In the genomic region with DNA sequence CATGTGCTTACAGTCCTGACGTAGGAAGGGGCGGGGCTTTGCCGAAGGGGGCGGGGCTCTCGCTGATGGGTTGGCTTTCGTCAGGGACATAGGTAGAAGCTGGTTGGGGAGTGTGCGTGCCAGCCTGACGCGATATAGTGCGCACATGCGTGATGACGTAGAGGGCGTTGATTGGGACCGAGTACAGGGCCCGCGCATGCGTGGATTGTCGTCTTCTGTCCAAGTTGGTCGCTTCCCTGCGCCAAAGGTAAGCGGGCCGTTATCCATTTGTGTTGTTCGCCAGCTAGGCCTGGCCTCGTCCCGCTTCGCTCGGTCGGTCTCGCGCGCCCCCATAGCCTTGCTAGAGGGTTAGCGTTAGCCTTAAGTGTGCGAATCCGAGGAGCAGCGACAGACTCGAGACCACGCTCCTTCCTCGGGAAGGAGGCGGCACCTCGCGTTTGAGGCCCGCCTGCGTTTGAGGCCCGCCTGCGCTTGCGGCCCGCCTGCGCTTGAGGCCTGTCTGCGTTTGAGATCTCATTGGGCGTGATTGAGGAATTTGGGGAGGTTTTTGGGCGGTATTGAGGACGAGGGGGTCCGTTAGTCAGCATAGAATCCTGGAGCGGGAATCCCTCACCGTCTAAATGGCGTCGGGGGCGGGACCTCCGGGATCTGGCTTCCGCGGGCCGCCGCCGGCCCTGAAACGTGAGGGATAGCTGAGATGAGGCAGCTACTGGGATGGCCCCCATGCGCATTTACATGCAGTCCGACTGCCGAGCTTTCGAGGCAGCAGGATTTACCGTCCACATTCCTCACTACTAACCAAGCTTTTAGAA, we compare ENCODE assay signal across 1 cellular context.
TF ChIP-seq lines count a peak whose summit lies in the region.

A gene (plus strand): TSS at position 197 of the 812 bp plus-strand sequence. CDS start 710 bp downstream, outside the sequence.

TF ChIP-seq in K562, 482 proteins besides CTCF, POLR2A, EP300 and RAD21 (continued from another document and continues in another):
- TF ChIP-seq, protein P1, sequence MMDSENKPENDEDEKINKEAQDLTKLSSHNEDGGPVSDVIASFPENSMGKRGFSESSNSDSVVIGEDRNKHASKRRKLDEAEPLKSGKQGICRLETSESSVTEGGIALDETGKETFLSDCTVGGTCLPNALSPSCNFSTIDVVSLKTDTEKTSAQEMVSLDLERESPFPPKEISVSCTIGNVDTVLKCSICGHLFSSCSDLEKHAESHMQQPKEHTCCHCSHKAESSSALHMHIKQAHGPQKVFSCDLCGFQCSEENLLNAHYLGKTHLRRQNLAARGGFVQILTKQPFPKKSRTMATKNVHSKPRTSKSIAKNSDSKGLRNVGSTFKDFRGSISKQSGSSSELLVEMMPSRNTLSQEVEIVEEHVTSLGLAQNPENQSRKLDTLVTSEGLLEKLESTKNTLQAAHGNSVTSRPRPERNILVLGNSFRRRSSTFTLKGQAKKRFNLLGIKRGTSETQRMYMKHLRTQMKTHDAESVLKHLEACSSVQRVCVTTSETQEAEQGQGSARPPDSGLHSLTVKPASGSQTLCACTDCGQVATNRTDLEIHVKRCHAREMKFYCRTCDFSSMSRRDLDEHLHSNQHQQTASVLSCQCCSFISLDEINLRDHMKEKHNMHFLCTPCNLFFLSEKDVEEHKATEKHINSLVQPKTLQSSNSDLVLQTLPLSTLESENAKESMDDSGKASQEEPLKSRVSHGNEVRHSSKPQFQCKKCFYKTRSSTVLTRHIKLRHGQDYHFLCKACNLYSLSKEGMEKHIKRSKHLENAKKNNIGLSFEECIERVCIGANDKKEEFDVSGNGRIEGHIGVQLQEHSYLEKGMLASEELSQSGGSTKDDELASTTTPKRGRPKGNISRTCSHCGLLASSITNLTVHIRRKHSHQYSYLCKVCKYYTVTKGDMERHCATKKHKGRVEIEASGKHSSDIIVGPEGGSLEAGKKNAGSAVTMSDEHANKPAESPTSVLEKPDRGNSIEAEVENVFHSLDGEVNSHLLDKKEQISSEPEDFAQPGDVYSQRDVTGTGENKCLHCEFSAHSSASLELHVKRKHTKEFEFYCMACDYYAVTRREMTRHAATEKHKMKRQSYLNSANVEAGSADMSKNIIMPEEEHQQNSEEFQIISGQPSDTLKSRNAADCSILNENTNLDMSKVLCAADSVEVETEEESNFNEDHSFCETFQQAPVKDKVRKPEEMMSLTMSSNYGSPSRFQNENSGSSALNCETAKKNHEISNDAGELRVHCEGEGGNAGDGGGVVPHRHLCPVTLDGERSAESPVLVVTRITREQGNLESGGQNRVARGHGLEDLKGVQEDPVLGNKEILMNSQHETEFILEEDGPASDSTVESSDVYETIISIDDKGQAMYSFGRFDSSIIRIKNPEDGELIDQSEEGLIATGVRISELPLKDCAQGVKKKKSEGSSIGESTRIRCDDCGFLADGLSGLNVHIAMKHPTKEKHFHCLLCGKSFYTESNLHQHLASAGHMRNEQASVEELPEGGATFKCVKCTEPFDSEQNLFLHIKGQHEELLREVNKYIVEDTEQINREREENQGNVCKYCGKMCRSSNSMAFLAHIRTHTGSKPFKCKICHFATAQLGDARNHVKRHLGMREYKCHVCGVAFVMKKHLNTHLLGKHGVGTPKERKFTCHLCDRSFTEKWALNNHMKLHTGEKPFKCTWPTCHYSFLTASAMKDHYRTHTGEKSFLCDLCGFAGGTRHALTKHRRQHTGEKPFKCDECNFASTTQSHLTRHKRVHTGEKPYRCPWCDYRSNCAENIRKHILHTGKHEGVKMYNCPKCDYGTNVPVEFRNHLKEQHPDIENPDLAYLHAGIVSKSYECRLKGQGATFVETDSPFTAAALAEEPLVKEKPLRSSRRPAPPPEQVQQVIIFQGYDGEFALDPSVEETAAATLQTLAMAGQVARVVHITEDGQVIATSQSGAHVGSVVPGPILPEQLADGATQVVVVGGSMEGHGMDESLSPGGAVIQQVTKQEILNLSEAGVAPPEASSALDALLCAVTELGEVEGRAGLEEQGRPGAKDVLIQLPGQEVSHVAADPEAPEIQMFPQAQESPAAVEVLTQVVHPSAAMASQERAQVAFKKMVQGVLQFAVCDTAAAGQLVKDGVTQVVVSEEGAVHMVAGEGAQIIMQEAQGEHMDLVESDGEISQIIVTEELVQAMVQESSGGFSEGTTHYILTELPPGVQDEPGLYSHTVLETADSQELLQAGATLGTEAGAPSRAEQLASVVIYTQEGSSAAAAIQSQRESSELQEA (IDR thresholded peaks at IDR 0.05; ENCODE audit: low read depth) = no peak
- TF ChIP-seq FOXP1 (CRISPR knock-in tag; IDR thresholded peaks at IDR 0.05) (no peak), MTA2 (IDR thresholded peaks at IDR 0.05; ENCODE audit: low read depth) (no peak), EP400 (IDR thresholded peaks at IDR 0.05) (peak; percentile 85), HNRNPK (IDR thresholded peaks at IDR 0.05; ENCODE audit: low read depth, low read length, poor library complexity, severe bottlenecking) (no peak), ZNF707 (CRISPR knock-in tag; conservative IDR thresholded peaks at IDR 0.05) (no peak), CBFA2T3 (IDR thresholded peaks at IDR 0.05) (no peak), RFX7 (CRISPR knock-in tag; IDR thresholded peaks at IDR 0.05) (no peak), RBM17 (IDR thresholded peaks at IDR 0.05; ENCODE audit: borderline replicate concordance, low read depth, low read length) (no peak), STAG1 (CRISPR knock-in tag; IDR thresholded peaks at IDR 0.05; ENCODE audit: borderline replicate concordance) (no peak), ZNF79 (CRISPR knock-in tag; IDR thresholded peaks at IDR 0.05; ENCODE audit: low read depth) (no peak), PHB2 (IDR thresholded peaks at IDR 0.05; ENCODE audit: low read depth) (no peak), ESRRA (IDR thresholded peaks at IDR 0.05; ENCODE audit: borderline replicate concordance, low read depth) (0 out of 2 replicates have a peak, but pooled peaks have one; percentile 12), JUNB (CRISPR knock-in tag; conservative IDR thresholded peaks at IDR 0.05) (no peak), ZNF785 (CRISPR knock-in tag; IDR thresholded peaks at IDR 0.05) (no peak), SIX5 (IDR thresholded peaks at IDR 0.05; ENCODE audit: borderline replicate concordance in 1 of 2, insufficient read depth in 1 of 2, low read depth in 1 of 2, low read length in 2 of 2) (no peak), HMG20A (CRISPR knock-in tag; conservative IDR thresholded peaks at IDR 0.05) (no peak), TCF7 (IDR thresholded peaks at IDR 0.05; ENCODE audit: borderline replicate concordance) (no peak), GABPA (tag; conservative IDR thresholded peaks at IDR 0.05; ENCODE audit: low read depth) (peak; percentile 59), ZNF41 (CRISPR knock-in tag; conservative IDR thresholded peaks at IDR 0.05) (no peak), SAP30 (IDR thresholded peaks at IDR 0.05; ENCODE audit: borderline replicate concordance, insufficient read depth, low read depth, low read length, poor library complexity, severe bottlenecking) (peak; percentile 67), FOXK2 (conservative IDR thresholded peaks at IDR 0.05 in 1 of 2, IDR thresholded peaks at IDR 0.05 in 1 of 2; ENCODE audit: low read depth in 2 of 2) (peak in 1 of 2 experiments; percentile 19; a peak in 1 of 4 replicates), BCL6 (CRISPR knock-in tag; IDR thresholded peaks at IDR 0.05) (no peak), ELF2 (CRISPR knock-in tag; IDR thresholded peaks at IDR 0.05) (no peak), MYBL2 (IDR thresholded peaks at IDR 0.05; ENCODE audit: low read depth) (no peak), MYBL2 (CRISPR knock-in tag; IDR thresholded peaks at IDR 0.05; ENCODE audit: borderline replicate concordance) (no peak), ZNF212 (CRISPR knock-in tag; IDR thresholded peaks at IDR 0.05) (no peak)
- TF ChIP-seq, protein P2, sequence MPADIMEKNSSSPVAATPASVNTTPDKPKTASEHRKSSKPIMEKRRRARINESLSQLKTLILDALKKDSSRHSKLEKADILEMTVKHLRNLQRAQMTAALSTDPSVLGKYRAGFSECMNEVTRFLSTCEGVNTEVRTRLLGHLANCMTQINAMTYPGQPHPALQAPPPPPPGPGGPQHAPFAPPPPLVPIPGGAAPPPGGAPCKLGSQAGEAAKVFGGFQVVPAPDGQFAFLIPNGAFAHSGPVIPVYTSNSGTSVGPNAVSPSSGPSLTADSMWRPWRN (IDR thresholded peaks at IDR 0.05; ENCODE audit: low read depth) = no peak
- TF ChIP-seq, protein P3, sequence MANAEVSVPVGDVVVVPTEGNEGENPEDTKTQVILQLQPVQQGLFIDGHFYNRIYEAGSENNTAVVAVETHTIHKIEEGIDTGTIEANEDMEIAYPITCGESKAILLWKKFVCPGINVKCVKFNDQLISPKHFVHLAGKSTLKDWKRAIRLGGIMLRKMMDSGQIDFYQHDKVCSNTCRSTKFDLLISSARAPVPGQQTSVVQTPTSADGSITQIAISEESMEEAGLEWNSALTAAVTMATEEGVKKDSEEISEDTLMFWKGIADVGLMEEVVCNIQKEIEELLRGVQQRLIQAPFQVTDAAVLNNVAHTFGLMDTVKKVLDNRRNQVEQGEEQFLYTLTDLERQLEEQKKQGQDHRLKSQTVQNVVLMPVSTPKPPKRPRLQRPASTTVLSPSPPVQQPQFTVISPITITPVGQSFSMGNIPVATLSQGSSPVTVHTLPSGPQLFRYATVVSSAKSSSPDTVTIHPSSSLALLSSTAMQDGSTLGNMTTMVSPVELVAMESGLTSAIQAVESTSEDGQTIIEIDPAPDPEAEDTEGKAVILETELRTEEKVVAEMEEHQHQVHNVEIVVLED (CRISPR knock-in tag; IDR thresholded peaks at IDR 0.05) = peak; percentile 92
- TF ChIP-seq, protein P4, sequence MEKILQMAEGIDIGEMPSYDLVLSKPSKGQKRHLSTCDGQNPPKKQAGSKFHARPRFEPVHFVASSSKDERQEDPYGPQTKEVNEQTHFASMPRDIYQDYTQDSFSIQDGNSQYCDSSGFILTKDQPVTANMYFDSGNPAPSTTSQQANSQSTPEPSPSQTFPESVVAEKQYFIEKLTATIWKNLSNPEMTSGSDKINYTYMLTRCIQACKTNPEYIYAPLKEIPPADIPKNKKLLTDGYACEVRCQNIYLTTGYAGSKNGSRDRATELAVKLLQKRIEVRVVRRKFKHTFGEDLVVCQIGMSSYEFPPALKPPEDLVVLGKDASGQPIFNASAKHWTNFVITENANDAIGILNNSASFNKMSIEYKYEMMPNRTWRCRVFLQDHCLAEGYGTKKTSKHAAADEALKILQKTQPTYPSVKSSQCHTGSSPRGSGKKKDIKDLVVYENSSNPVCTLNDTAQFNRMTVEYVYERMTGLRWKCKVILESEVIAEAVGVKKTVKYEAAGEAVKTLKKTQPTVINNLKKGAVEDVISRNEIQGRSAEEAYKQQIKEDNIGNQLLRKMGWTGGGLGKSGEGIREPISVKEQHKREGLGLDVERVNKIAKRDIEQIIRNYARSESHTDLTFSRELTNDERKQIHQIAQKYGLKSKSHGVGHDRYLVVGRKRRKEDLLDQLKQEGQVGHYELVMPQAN (IDR thresholded peaks at IDR 0.05; ENCODE audit: borderline replicate concordance) = peak; percentile 83; the same call in 1 of the 2 replicates
- TF ChIP-seq, protein P5, sequence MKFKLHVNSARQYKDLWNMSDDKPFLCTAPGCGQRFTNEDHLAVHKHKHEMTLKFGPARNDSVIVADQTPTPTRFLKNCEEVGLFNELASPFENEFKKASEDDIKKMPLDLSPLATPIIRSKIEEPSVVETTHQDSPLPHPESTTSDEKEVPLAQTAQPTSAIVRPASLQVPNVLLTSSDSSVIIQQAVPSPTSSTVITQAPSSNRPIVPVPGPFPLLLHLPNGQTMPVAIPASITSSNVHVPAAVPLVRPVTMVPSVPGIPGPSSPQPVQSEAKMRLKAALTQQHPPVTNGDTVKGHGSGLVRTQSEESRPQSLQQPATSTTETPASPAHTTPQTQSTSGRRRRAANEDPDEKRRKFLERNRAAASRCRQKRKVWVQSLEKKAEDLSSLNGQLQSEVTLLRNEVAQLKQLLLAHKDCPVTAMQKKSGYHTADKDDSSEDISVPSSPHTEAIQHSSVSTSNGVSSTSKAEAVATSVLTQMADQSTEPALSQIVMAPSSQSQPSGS (CRISPR knock-in tag; IDR thresholded peaks at IDR 0.05) = no peak
- TF ChIP-seq, protein P6, sequence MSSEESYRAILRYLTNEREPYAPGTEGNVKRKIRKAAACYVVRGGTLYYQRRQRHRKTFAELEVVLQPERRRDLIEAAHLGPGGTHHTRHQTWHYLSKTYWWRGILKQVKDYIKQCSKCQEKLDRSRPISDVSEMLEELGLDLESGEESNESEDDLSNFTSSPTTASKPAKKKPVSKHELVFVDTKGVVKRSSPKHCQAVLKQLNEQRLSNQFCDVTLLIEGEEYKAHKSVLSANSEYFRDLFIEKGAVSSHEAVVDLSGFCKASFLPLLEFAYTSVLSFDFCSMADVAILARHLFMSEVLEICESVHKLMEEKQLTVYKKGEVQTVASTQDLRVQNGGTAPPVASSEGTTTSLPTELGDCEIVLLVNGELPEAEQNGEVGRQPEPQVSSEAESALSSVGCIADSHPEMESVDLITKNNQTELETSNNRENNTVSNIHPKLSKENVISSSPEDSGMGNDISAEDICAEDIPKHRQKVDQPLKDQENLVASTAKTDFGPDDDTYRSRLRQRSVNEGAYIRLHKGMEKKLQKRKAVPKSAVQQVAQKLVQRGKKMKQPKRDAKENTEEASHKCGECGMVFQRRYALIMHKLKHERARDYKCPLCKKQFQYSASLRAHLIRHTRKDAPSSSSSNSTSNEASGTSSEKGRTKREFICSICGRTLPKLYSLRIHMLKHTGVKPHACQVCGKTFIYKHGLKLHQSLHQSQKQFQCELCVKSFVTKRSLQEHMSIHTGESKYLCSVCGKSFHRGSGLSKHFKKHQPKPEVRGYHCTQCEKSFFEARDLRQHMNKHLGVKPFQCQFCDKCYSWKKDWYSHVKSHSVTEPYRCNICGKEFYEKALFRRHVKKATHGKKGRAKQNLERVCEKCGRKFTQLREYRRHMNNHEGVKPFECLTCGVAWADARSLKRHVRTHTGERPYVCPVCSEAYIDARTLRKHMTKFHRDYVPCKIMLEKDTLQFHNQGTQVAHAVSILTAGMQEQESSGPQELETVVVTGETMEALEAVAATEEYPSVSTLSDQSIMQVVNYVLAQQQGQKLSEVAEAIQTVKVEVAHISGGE (CRISPR knock-in tag; IDR thresholded peaks at IDR 0.05) = peak in 1 of 3 experiments; percentile 66; a peak in 2 of 6 replicates
- TF ChIP-seq, protein P7, sequence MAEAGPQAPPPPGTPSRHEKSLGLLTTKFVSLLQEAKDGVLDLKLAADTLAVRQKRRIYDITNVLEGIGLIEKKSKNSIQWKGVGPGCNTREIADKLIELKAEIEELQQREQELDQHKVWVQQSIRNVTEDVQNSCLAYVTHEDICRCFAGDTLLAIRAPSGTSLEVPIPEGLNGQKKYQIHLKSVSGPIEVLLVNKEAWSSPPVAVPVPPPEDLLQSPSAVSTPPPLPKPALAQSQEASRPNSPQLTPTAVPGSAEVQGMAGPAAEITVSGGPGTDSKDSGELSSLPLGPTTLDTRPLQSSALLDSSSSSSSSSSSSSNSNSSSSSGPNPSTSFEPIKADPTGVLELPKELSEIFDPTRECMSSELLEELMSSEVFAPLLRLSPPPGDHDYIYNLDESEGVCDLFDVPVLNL (CRISPR knock-in tag; IDR thresholded peaks at IDR 0.05; ENCODE audit: low read depth) = no peak
- TF ChIP-seq, protein P8, sequence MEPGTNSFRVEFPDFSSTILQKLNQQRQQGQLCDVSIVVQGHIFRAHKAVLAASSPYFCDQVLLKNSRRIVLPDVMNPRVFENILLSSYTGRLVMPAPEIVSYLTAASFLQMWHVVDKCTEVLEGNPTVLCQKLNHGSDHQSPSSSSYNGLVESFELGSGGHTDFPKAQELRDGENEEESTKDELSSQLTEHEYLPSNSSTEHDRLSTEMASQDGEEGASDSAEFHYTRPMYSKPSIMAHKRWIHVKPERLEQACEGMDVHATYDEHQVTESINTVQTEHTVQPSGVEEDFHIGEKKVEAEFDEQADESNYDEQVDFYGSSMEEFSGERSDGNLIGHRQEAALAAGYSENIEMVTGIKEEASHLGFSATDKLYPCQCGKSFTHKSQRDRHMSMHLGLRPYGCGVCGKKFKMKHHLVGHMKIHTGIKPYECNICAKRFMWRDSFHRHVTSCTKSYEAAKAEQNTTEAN (CRISPR knock-in tag; IDR thresholded peaks at IDR 0.05) = peak; percentile 18; the same call in 1 of the 2 replicates
